In the genomic region with DNA sequence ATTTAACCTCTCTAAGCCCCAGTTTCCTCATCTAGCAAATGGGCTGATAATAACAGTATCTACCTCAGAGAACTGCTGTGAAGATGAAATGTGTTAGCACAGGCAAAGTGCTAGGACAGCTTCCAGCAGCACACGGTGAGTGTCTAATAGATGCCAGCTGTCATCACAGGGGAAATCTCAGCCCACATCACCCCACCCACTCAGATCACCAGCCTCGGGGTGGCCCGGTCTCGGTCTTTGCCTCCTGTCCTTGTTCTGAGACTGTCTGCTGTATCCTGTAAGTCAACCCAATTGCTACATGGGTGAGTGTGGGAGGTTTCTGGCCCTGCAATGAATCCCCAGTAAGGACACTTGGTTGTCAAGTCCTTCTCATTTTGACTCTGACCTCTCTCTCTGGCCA, we compare ENCODE assay signal across 23 cellular contexts.
DNase-seq lines count a peak whose midpoint lies in the region; ATAC-seq, FAIRE-seq and TF ChIP-seq lines count a peak whose summit lies in the region.
"Had no signal": no experiment of that assay in that cellular context is flagged by ENCODE, and none has a peak within 500 bp of the region (broad histone marks: within the 10 kb centered on the region; RNA-seq: fewer than 3 reads in every experiment).

No MANE protein-coding gene starts in this region.

- H3K27ac ChIP-seq in RWPE1: peak overlapping the region; percentile 1; the same call in 1 of the 2 replicates
- no peak overlapping the region for H3K27ac ChIP-seq in uterus
- H3K27ac ChIP-seq in small intestine (ENCODE audit: low read depth in 1 of 2, low read length in 1 of 2): no peak overlapping the region
- H3K27ac ChIP-seq: KMS-11, SJSA1 had no signal

- TF ChIP-seq POLR2A in uterus (IDR thresholded peaks at IDR 0.05): no peak

- H3K27me3 Mint-ChIP-seq in nephron progenitor cell (ENCODE audit: low read depth, poor library complexity): peaks cover 21% of the 10 kb centered on the region
- H3K27me3 Mint-ChIP-seq in activated CD8-positive, alpha-beta T cell treated with anti-CD3 and anti-CD28 coated beads for 36 hours: peaks cover 6% of the 10 kb centered on the region

- no peak overlapping the region for H3K4me3 Mint-ChIP-seq in nephron progenitor cell
- no peak overlapping the region for H3K4me3 Mint-ChIP-seq in activated CD8-positive, alpha-beta T cell treated with anti-CD3 and anti-CD28 coated beads for 36 hours

- no peaks in the 10 kb centered on the region for H3K9me3 Mint-ChIP-seq in nephron progenitor cell
- no peaks in the 10 kb centered on the region for H3K9me3 Mint-ChIP-seq in activated CD8-positive, alpha-beta T cell treated with anti-CD3 and anti-CD28 coated beads for 36 hours

- H3K9me3 ChIP-seq in uterus (no peaks in the 10 kb centered on the region), small intestine (ENCODE audit: control insufficient read depth, low read depth) (no peaks in the 10 kb centered on the region)
- H3K9me3 ChIP-seq: SJSA1 had no signal

- H3K4me3 ChIP-seq in uterus (no peak overlapping the region), small intestine (ENCODE audit: low read depth in 1 of 2, low read length in 2 of 2) (no peak overlapping the region)
- H3K4me3 ChIP-seq: SJSA1 had no signal

- CTCF ChIA-PET in RWPE1 (lab: Yijun Ruan, JAX): interaction anchor here (0.6 kb wide), 2 partner anchors 24 to 27 kb away, joined by 3 to 5 read pairs; no protein-coding TSS in a partner anchor
- CTCF ChIA-PET in activated CD8-positive, alpha-beta T cell treated with anti-CD3 and anti-CD28 coated beads for 36 hours (lab: Charles Lee): no interaction called here

- WGBS in small intestine, 3 donors: 39 to 66% (median 53%) methylated on average over 4 of the region's 4 CpGs

- peaks cover 8% of the 10 kb centered on the region for H3K4me1 Mint-ChIP-seq in nephron progenitor cell
- no peaks in the 10 kb centered on the region for H3K4me1 Mint-ChIP-seq in activated CD8-positive, alpha-beta T cell treated with anti-CD3 and anti-CD28 coated beads for 36 hours (ENCODE audit: low read depth)
- H3K4me1 Mint-ChIP-seq: IgD-negative memory B cell had no signal

- no peak for FAIRE-seq in small intestine (lab: Jason Lieb, UNC)
- FAIRE-seq: GM18507 had no signal

- H3K4me1 ChIP-seq in uterus: peaks cover 0 to 5% of the 10 kb centered on the region in 2 donors
- H3K4me1 ChIP-seq in small intestine (ENCODE audit: control insufficient read depth in 2 of 2, insufficient read depth in 1 of 2, low read depth in 1 of 2, low read length in 1 of 2): no peaks in the 10 kb centered on the region
- H3K4me1 ChIP-seq: SJSA1 had no signal

- ATAC-seq in activated CD8-positive, alpha-beta T cell treated with anti-CD3 and anti-CD28 coated beads for 36 hours: no peak
- ATAC-seq: PC-3 had no signal

- H3K27ac Mint-ChIP-seq in nephron progenitor cell: peak overlapping the region; percentile 70
- no peak overlapping the region for H3K27ac Mint-ChIP-seq in activated CD8-positive, alpha-beta T cell treated with anti-CD3 and anti-CD28 coated beads for 36 hours
- H3K27ac Mint-ChIP-seq: IgD-negative memory B cell had no signal

- POLR2A ChIA-PET in RWPE1 (lab: Yijun Ruan, JAX; ENCODE audit: low non-redundant PET): no interaction called here
- POLR2A ChIA-PET in activated CD8-positive, alpha-beta T cell treated with anti-CD3 and anti-CD28 coated beads for 36 hours (lab: Charles Lee): no interaction called here

- H3K27me3 ChIP-seq in uterus (no peaks in the 10 kb centered on the region), small intestine (ENCODE audit: control insufficient read depth in 2 of 2, insufficient read depth in 2 of 2, low read length in 2 of 2) (peaks cover 0 to 2% of the 10 kb centered on the region in 2 donors)
- H3K27me3 ChIP-seq: SJSA1 had no signal

- no peaks in the 10 kb centered on the region for H3K36me3 Mint-ChIP-seq in nephron progenitor cell (ENCODE audit: low read depth)
- H3K36me3 Mint-ChIP-seq in activated CD8-positive, alpha-beta T cell treated with anti-CD3 and anti-CD28 coated beads for 36 hours (ENCODE audit: low read depth): no peaks in the 10 kb centered on the region
- H3K36me3 Mint-ChIP-seq: IgD-negative memory B cell had no signal

- peak; percentile 28 for DNase-seq in NCI-H1694 treated with DMSO at 0.1 percent for 48 hours (lab: John Stamatoyannopoulos, UW)
- no peak for DNase-seq in NCI-H1694 (lab: John Stamatoyannopoulos, UW)
- peak; percentile 43 for DNase-seq in G401 (ENCODE audit: low spot score)
- no peak for DNase-seq in RWPE1 (ENCODE audit: low spot score)
- no peak for DNase-seq in nephron progenitor cell
- DNase-seq in uterus: no peak
- no peak for DNase-seq in small intestine
- DNase-seq in activated CD8-positive, alpha-beta T cell treated with anti-CD3 and anti-CD28 coated beads for 36 hours: no peak
- DNase-seq: 8988T; Calu3; H7; MM.1S; NCI-H2081 treated with DMSO at 0.1 percent for 48 hours; NCI-H446; NCI-H524 treated with DMSO at 0.1 percent for 48 hours; NCI-H82; NK-92 treated with Interleukin-12 subunit alpha and Interleukin-12 subunit beta, amount 100 ng/mL, for 24 hours; PC-3; Right ventricle myocardium superior had no signal

- TF ChIP-seq CTCF in RWPE1 (conservative IDR thresholded peaks at IDR 0.05; ENCODE audit: low read depth) (no peak), nephron progenitor cell (IDR thresholded peaks at IDR 0.05) (no peak), uterus (IDR thresholded peaks at IDR 0.05) (no peak)
- TF ChIP-seq CTCF in activated CD8-positive, alpha-beta T cell treated with anti-CD3 and anti-CD28 coated beads for 36 hours (IDR thresholded peaks at IDR 0.05): no peak

- intact Hi-C loops in uterus (cut with DNase I; ENCODE audit: low total_unique reads): no loop called here
- intact Hi-C loops in activated CD8-positive, alpha-beta T cell treated with anti-CD3 and anti-CD28 coated beads for 36 hours (cut with micrococcal nuclease): no loop called here

- in situ Hi-C loops in G401 (cut with HindIII; ENCODE audit: low sequenced_read_pairs): no loop called here

- H3K36me3 ChIP-seq in uterus (no peaks in the 10 kb centered on the region), small intestine (ENCODE audit: control insufficient read depth in 2 of 2, insufficient read depth in 2 of 2, low read length in 2 of 2) (no peaks in the 10 kb centered on the region)
- H3K36me3 ChIP-seq: SJSA1 had no signal

Comparison
In these comparisons a context has a peak if more than half of its experiments do, and no peak if none do; other contexts are left out.
1. DNase-seq: peak in NCI-H1694 treated with DMSO at 0.1 percent for 48 hours (single experiment) and G401 (single experiment); none in NCI-H1694 (single experiment), RWPE1 (single experiment), nephron progenitor cell (single experiment), uterus (0 of 2), small intestine (single experiment) and activated CD8-positive, alpha-beta T cell treated with anti-CD3 and anti-CD28 coated beads for 36 hours (single experiment).